In genomic region chr3:112357888-112358287, GRCh38 we compare ENCODE assay signal across 10 cellular contexts. TPM values are rescaled to one million over a fixed set of nuclear protein-coding genes. Genes with fewer than 3 reads are reported as not detected.
A peak's percentile ranks its signal among the peaks of the same experiment; 100 is the strongest.
DNase-seq lines count a peak whose midpoint lies in the region; ATAC-seq and TF ChIP-seq lines count a peak whose summit lies in the region.
"Had no signal": no experiment of that assay in that cellular context is flagged by ENCODE, and none has a peak within 500 bp of the region (broad histone marks: within the 10 kb centered on the region; RNA-seq: fewer than 3 reads in every experiment).

No MANE protein-coding gene starts in this region.

- H3K27ac ChIP-seq in CD4-positive, alpha-beta T cell (ENCODE audit: low read depth, low read length) = peak overlapping the region; percentile 49

- no peaks in the 10 kb centered on the region for H3K27me3 ChIP-seq in CD4-positive, alpha-beta T cell (ENCODE audit: control insufficient read depth, insufficient read depth, low read length)

- no peaks in the 10 kb centered on the region for H3K9me3 ChIP-seq in CD4-positive, alpha-beta T cell (ENCODE audit: control insufficient read depth, low read length)

- peaks cover 21% of the 10 kb centered on the region for H3K4me1 Mint-ChIP-seq in CD4-positive, alpha-beta T cell (ENCODE audit: low read depth)
- peaks cover 15% of the 10 kb centered on the region for H3K4me1 Mint-ChIP-seq in activated naive CD8-positive, alpha-beta T cell (ENCODE audit: low read depth)
- peaks cover 12% of the 10 kb centered on the region for H3K4me1 Mint-ChIP-seq in memory B cell

- POLR2A ChIA-PET in CD4-positive, alpha-beta T cell (lab: Charles Lee) = no interaction called here

- peak; percentile 92 for ATAC-seq in CD4-positive, alpha-beta T cell (ENCODE audit: poor library complexity)
- peak; percentile 57 for ATAC-seq in memory B cell (ENCODE audit: low read depth)
- ATAC-seq in HG03342 (IDR thresholded peaks at IDR 0.05; ENCODE audit: unreplicated experiment) = no peak

- intact Hi-C loops in CD4-positive, alpha-beta T cell (cut with DNase I, micrococcal nuclease) = no loop called here

- TF ChIP-seq CTCF in CD4-positive, alpha-beta T cell (IDR thresholded peaks at IDR 0.05) = no peak

- CTCF ChIA-PET in CD4-positive, alpha-beta T cell (lab: Charles Lee) = interaction anchor here (1.0 kb wide), 1 partner anchor 173 kb away, joined by 3 read pairs; no protein-coding TSS in a partner anchor

- peak; percentile 12 to 71 (median 36) for DNase-seq in CD4-positive, alpha-beta T cell
- DNase-seq in memory B cell (ENCODE audit: low spot score in 2 of 2) (no peak), dermis blood vessel endothelial cell (no peak), putamen (ENCODE audit: low spot score) (no peak), AG08396 (ENCODE audit: low spot score) (no peak)
- DNase-seq: foreskin melanocyte, mesenchymal stem cell had no signal

- H3K36me3 Mint-ChIP-seq in CD4-positive, alpha-beta T cell (ENCODE audit: low read depth) = peaks cover 6% of the 10 kb centered on the region
- peaks cover 18% of the 10 kb centered on the region for H3K36me3 Mint-ChIP-seq in activated naive CD8-positive, alpha-beta T cell
- peaks cover 3% of the 10 kb centered on the region for H3K36me3 Mint-ChIP-seq in memory B cell

- H3K27me3 Mint-ChIP-seq in CD4-positive, alpha-beta T cell = no peaks in the 10 kb centered on the region
- H3K27me3 Mint-ChIP-seq in activated naive CD8-positive, alpha-beta T cell = no peaks in the 10 kb centered on the region
- H3K27me3 Mint-ChIP-seq in memory B cell = no peaks in the 10 kb centered on the region

- no peaks in the 10 kb centered on the region for H3K9me3 Mint-ChIP-seq in CD4-positive, alpha-beta T cell
- no peaks in the 10 kb centered on the region for H3K9me3 Mint-ChIP-seq in activated naive CD8-positive, alpha-beta T cell (ENCODE audit: low read depth)
- H3K9me3 Mint-ChIP-seq in memory B cell = no peaks in the 10 kb centered on the region

- H3K27ac Mint-ChIP-seq in CD4-positive, alpha-beta T cell = peak overlapping the region; percentile 89
- peak overlapping the region; percentile 46 for H3K27ac Mint-ChIP-seq in activated naive CD8-positive, alpha-beta T cell
- H3K27ac Mint-ChIP-seq in memory B cell = peak overlapping the region; percentile 38

- peak overlapping the region; percentile 85 for H3K4me3 Mint-ChIP-seq in CD4-positive, alpha-beta T cell
- peak overlapping the region; percentile 59 for H3K4me3 Mint-ChIP-seq in activated naive CD8-positive, alpha-beta T cell
- H3K4me3 Mint-ChIP-seq in memory B cell = peak overlapping the region; percentile 79

TF ChIP-seq in PFSK-1, 5 proteins besides CTCF, POLR2A, EP300 and RAD21:
- TF ChIP-seq, protein P1, sequence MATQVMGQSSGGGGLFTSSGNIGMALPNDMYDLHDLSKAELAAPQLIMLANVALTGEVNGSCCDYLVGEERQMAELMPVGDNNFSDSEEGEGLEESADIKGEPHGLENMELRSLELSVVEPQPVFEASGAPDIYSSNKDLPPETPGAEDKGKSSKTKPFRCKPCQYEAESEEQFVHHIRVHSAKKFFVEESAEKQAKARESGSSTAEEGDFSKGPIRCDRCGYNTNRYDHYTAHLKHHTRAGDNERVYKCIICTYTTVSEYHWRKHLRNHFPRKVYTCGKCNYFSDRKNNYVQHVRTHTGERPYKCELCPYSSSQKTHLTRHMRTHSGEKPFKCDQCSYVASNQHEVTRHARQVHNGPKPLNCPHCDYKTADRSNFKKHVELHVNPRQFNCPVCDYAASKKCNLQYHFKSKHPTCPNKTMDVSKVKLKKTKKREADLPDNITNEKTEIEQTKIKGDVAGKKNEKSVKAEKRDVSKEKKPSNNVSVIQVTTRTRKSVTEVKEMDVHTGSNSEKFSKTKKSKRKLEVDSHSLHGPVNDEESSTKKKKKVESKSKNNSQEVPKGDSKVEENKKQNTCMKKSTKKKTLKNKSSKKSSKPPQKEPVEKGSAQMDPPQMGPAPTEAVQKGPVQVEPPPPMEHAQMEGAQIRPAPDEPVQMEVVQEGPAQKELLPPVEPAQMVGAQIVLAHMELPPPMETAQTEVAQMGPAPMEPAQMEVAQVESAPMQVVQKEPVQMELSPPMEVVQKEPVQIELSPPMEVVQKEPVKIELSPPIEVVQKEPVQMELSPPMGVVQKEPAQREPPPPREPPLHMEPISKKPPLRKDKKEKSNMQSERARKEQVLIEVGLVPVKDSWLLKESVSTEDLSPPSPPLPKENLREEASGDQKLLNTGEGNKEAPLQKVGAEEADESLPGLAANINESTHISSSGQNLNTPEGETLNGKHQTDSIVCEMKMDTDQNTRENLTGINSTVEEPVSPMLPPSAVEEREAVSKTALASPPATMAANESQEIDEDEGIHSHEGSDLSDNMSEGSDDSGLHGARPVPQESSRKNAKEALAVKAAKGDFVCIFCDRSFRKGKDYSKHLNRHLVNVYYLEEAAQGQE (IDR thresholded peaks at IDR 0.05; ENCODE audit: insufficient read depth in 1 of 2, low read depth in 2 of 2, low read length in 2 of 2) = no peak
- TF ChIP-seq TAF1 (IDR thresholded peaks at IDR 0.05; ENCODE audit: borderline replicate concordance, insufficient read depth, low read length) = no peak
- no peak for TF ChIP-seq SIN3A (IDR thresholded peaks at IDR 0.05; ENCODE audit: borderline replicate concordance, insufficient read depth, low read length)
- no peak for TF ChIP-seq POLR2AphosphoS5 (IDR thresholded peaks at IDR 0.05; ENCODE audit: low read depth, low read length)
- peak; percentile 25 for TF ChIP-seq FOXP2 (optimal IDR thresholded peaks at IDR 0.05; ENCODE audit: borderline replicate concordance, extremely low read depth, extremely low read length, insufficient read depth)

RNA-seq across cellular contexts. Expression of gene CD200, which starts 24.9 kb away (rescaled TPM):
- 1 to 10 TPM; 5.2 to 6.9 TPM for total RNA-seq in CD4-positive, alpha-beta T cell
- polyA plus RNA-seq in PFSK-1 (2012; ENCODE audit: insufficient read length, low read depth) = not detected
- 3.4 and 3.7 TPM in 2 replicates for total RNA-seq in dermis blood vessel endothelial cell

Comparison
In these comparisons a context has a peak if more than half of its experiments do, and no peak if none do; other contexts are left out.
1. DNase-seq: peak in CD4-positive, alpha-beta T cell (10 of 10); none in memory B cell (0 of 2), dermis blood vessel endothelial cell (single experiment), putamen (single experiment) and AG08396 (single experiment).
2. H3K27ac Mint-ChIP-seq: peak in every context shown above with its lines; median percentile 89 in CD4-positive, alpha-beta T cell; 46 in activated naive CD8-positive, alpha-beta T cell; 38 in memory B cell.
3. Peak in every context shown above with its lines, with median percentiles within 50 percentile points of each other: H3K4me3 Mint-ChIP-seq.